Comparison of ENCODE assay signal across 11 cellular contexts in genomic region chr16:85005278-85006069, GRCh38. TPM values are rescaled to one million over a fixed set of nuclear protein-coding genes. Genes with fewer than 3 reads are reported as not detected.
DNase-seq lines count a peak whose midpoint lies in the region; ATAC-seq and TF ChIP-seq lines count a peak whose summit lies in the region.
"Had no signal": no experiment of that assay in that cellular context is flagged by ENCODE, and none has a peak within 500 bp of the region (broad histone marks: within the 10 kb centered on the region; RNA-seq: fewer than 3 reads in every experiment).

No MANE protein-coding gene starts in this region.

- DNase-seq in chondrocyte (ENCODE audit: low spot score), result no peak
- DNase-seq in left lung, result no peak
- DNase-seq in transverse colon, result no peak
- no peak for DNase-seq in activated CD4-positive, alpha-beta T cell treated with anti-CD3 and anti-CD28 coated beads for 36 hours
- DNase-seq in central memory CD4-positive, alpha-beta T cell, result no peak
- no peak for DNase-seq in KG1 (lab: John Stamatoyannopoulos, UW)
- no peak for DNase-seq in germinal center (ENCODE audit: low spot score)
- DNase-seq: activated B cell treated with CpG ODN at 0.5 μM for 24 hours; caudate nucleus; stimulated activated naive CD8-positive, alpha-beta T cell treated with anti-CD3 and anti-CD28 coated beads, Interleukin-15, amount 100 ng/mL, for 72 hours had no signal

- no peaks in the 10 kb centered on the region for H3K9me3 Mint-ChIP-seq in IgD-negative memory B cell
- H3K9me3 Mint-ChIP-seq in chondrocyte (ENCODE audit: low read depth), result no peaks in the 10 kb centered on the region
- no peaks in the 10 kb centered on the region for H3K9me3 Mint-ChIP-seq in activated CD4-positive, alpha-beta T cell treated with anti-CD3 and anti-CD28 coated beads for 36 hours (ENCODE audit: low read depth)
- H3K9me3 Mint-ChIP-seq: activated B cell treated with CpG ODN at 0.5 μM for 24 hours; stimulated activated naive CD8-positive, alpha-beta T cell treated with anti-CD3 and anti-CD28 coated beads, Interleukin-15, amount 100 ng/mL, for 72 hours had no signal

- H3K36me3 ChIP-seq in left lung (peaks cover 0 to 10% of the 10 kb centered on the region in 2 donors), transverse colon (no peaks in the 10 kb centered on the region)

- no peak for TF ChIP-seq POLR2A in transverse colon (IDR thresholded peaks at IDR 0.05)

- peaks cover 33 to 62% (median 34%) of the 10 kb centered on the region in 3 donors for H3K4me1 Mint-ChIP-seq in IgD-negative memory B cell
- peaks cover 85% of the 10 kb centered on the region for H3K4me1 Mint-ChIP-seq in chondrocyte (ENCODE audit: low read depth)
- peaks cover 69% of the 10 kb centered on the region for H3K4me1 Mint-ChIP-seq in activated CD4-positive, alpha-beta T cell treated with anti-CD3 and anti-CD28 coated beads for 36 hours

- CTCF ChIA-PET in activated CD4-positive, alpha-beta T cell treated with anti-CD3 and anti-CD28 coated beads for 36 hours (lab: Charles Lee), result interaction anchor here (0.7 to 1.8 kb wide), 4 partner anchors 10 to 123 kb away, joined by 3 to 4 read pairs (median 4); no protein-coding TSS in a partner anchor

- H3K9me3 ChIP-seq in left lung, result no peaks in the 10 kb centered on the region
- H3K9me3 ChIP-seq in transverse colon, result no peaks in the 10 kb centered on the region

- intact Hi-C loops in left lung (cut with DNase I) (no loop called here), transverse colon (cut with DNase I; ENCODE audit: low total_unique reads) (no loop called here)
- intact Hi-C loops in activated CD4-positive, alpha-beta T cell treated with anti-CD3 and anti-CD28 coated beads for 36 hours (cut with DNase I, micrococcal nuclease), result no loop called here

- H3K4me1 ChIP-seq in left lung (peaks cover 37 to 100% of the 10 kb centered on the region in 2 donors), transverse colon (peaks cover 67 to 98% (median 82%) of the 10 kb centered on the region in 4 donors)

- POLR2A ChIA-PET in activated CD4-positive, alpha-beta T cell treated with anti-CD3 and anti-CD28 coated beads for 36 hours (lab: Charles Lee), result no interaction called here

- peak overlapping the region in 2 of 3 donors; percentile 23 to 38 for H3K27ac Mint-ChIP-seq in IgD-negative memory B cell
- peak overlapping the region; percentile 99 for H3K27ac Mint-ChIP-seq in chondrocyte (ENCODE audit: unreplicated experiment)
- no peak overlapping the region for H3K27ac Mint-ChIP-seq in activated CD4-positive, alpha-beta T cell treated with anti-CD3 and anti-CD28 coated beads for 36 hours
- H3K27ac Mint-ChIP-seq: activated B cell treated with CpG ODN at 0.5 μM for 24 hours had no signal

- H3K4me3 ChIP-seq in left lung (no peak overlapping the region), transverse colon (no peak overlapping the region)

- no peak for TF ChIP-seq EP300 in transverse colon (IDR thresholded peaks at IDR 0.05; ENCODE audit: low read depth)

- H3K27ac ChIP-seq in left lung (peak overlapping the region; percentile 68 to 83), transverse colon (peak overlapping the region; percentile 80 to 85 (median 84))

- H3K36me3 Mint-ChIP-seq in IgD-negative memory B cell (no peaks in the 10 kb centered on the region), chondrocyte (ENCODE audit: low read depth) (no peaks in the 10 kb centered on the region)
- H3K36me3 Mint-ChIP-seq in activated CD4-positive, alpha-beta T cell treated with anti-CD3 and anti-CD28 coated beads for 36 hours (ENCODE audit: low read depth), result peaks cover 6% of the 10 kb centered on the region

- in situ Hi-C loops in transverse colon (cut with MboI; ENCODE audit: low pct_ligation_motif_present in 1 of 4, low pct_unique_long_range_greater_than_20kb in 1 of 4, low sequenced_read_pairs in 3 of 4), result no loop called here

- TF ChIP-seq CTCF in chondrocyte (IDR thresholded peaks at IDR 0.05) (no peak), left lung (IDR thresholded peaks at IDR 0.05) (no peak), transverse colon (IDR thresholded peaks at IDR 0.05) (no peak)

- H3K27me3 ChIP-seq in left lung (no peaks in the 10 kb centered on the region), transverse colon (no peaks in the 10 kb centered on the region)

- H3K4me3 Mint-ChIP-seq in IgD-negative memory B cell, result peak overlapping the region in 1 of 4 donors; percentile 28
- H3K4me3 Mint-ChIP-seq in chondrocyte (ENCODE audit: unreplicated experiment), result peak overlapping the region; percentile 61
- no peak overlapping the region for H3K4me3 Mint-ChIP-seq in activated CD4-positive, alpha-beta T cell treated with anti-CD3 and anti-CD28 coated beads for 36 hours
- H3K4me3 Mint-ChIP-seq: activated B cell treated with CpG ODN at 0.5 μM for 24 hours; stimulated activated naive CD8-positive, alpha-beta T cell treated with anti-CD3 and anti-CD28 coated beads, Interleukin-15, amount 100 ng/mL, for 72 hours had no signal

- no peaks in the 10 kb centered on the region for H3K27me3 Mint-ChIP-seq in IgD-negative memory B cell
- H3K27me3 Mint-ChIP-seq in chondrocyte (ENCODE audit: low read depth), result no peaks in the 10 kb centered on the region
- H3K27me3 Mint-ChIP-seq in activated CD4-positive, alpha-beta T cell treated with anti-CD3 and anti-CD28 coated beads for 36 hours, result no peaks in the 10 kb centered on the region
- H3K27me3 Mint-ChIP-seq: activated B cell treated with CpG ODN at 0.5 μM for 24 hours; stimulated activated naive CD8-positive, alpha-beta T cell treated with anti-CD3 and anti-CD28 coated beads, Interleukin-15, amount 100 ng/mL, for 72 hours had no signal

- WGBS in transverse colon (ENCODE audit: low coverage in 1 of 2), 2 donors, result 52% methylated on average over 11 of the region's 11 CpGs; no CpG with 5 or more reads in 1 of the 2 donors

- ATAC-seq in left lung, result peak; percentile 54
- ATAC-seq in activated CD4-positive, alpha-beta T cell treated with anti-CD3 and anti-CD28 coated beads for 36 hours, result no peak
- ATAC-seq: stimulated activated naive CD8-positive, alpha-beta T cell treated with anti-CD3 and anti-CD28 coated beads, Interleukin-15, amount 100 ng/mL, for 72 hours had no signal

RNA-seq across cellular contexts. Expression of gene ZDHHC7, which starts 5.9 kb away (rescaled TPM):
- 30.8 TPM for polyA plus RNA-seq in IgD-negative memory B cell
- total RNA-seq in chondrocyte, result 45.3 to 51.6 TPM (median 50.2 TPM) in 3 replicates
- 10 to 100 TPM; 69.8 to 82.3 TPM for total RNA-seq in left lung
- total RNA-seq in transverse colon, result 100 to 1,000 TPM; 100 to 940 (median 120) TPM
- 10 to 100 TPM; 25.1 to 27.8 TPM for total RNA-seq in activated CD4-positive, alpha-beta T cell treated with anti-CD3 and anti-CD28 coated beads for 36 hours

RNA-seq across cellular contexts. Expression of gene KIAA0513, which starts 22.1 kb away (rescaled TPM):
- 1.1 TPM for polyA plus RNA-seq in IgD-negative memory B cell
- 10.4 to 13.0 TPM (median 11.6 TPM) in 3 replicates for total RNA-seq in chondrocyte
- 10 to 100 TPM; 22.6 to 31.7 TPM for total RNA-seq in left lung
- total RNA-seq in transverse colon, result 10 to 100 TPM; 18.5 to 41.3 (median 34.5) TPM
- total RNA-seq in activated CD4-positive, alpha-beta T cell treated with anti-CD3 and anti-CD28 coated beads for 36 hours, result 10 to 100 TPM in 1 of 2 experiments, 1 to 10 TPM in 1; 9.6 to 10.4 TPM
